2 cellular contexts compared by ENCODE assay signal in the genomic region with DNA sequence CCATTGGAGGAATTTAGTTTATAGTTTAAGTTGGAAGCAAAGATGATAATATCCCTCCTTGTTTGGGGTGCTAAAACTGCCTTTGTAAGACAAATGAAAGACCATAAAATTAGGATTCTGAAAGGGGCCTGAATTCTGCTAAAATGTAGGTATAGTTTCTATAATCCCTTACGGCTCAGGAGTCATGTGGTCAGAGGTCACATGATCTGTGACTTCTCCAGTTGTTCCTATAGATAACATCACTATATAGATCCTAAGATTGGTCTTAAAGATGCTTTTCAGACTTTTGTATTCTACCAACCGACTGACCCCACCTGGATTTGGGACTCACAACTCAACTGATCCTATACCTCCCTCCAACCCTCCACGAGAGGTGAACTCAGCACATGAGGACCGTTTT.
TF ChIP-seq lines count a peak whose summit lies in the region.

No MANE protein-coding gene starts in this region.

TF ChIP-seq in GM23338, 12 proteins besides CTCF, POLR2A, EP300 and RAD21 (continued from another document):
- TF ChIP-seq ZNF331 (CRISPR knock-in tag; IDR thresholded peaks at IDR 0.05; ENCODE audit: low read depth) (no peak), JUNB (IDR thresholded peaks at IDR 0.05; ENCODE audit: unreplicated experiment) (no peak)

TF ChIP-seq in K562, 482 proteins besides CTCF, POLR2A, EP300 and RAD21 (continued from another document):
- TF ChIP-seq, protein P1, sequence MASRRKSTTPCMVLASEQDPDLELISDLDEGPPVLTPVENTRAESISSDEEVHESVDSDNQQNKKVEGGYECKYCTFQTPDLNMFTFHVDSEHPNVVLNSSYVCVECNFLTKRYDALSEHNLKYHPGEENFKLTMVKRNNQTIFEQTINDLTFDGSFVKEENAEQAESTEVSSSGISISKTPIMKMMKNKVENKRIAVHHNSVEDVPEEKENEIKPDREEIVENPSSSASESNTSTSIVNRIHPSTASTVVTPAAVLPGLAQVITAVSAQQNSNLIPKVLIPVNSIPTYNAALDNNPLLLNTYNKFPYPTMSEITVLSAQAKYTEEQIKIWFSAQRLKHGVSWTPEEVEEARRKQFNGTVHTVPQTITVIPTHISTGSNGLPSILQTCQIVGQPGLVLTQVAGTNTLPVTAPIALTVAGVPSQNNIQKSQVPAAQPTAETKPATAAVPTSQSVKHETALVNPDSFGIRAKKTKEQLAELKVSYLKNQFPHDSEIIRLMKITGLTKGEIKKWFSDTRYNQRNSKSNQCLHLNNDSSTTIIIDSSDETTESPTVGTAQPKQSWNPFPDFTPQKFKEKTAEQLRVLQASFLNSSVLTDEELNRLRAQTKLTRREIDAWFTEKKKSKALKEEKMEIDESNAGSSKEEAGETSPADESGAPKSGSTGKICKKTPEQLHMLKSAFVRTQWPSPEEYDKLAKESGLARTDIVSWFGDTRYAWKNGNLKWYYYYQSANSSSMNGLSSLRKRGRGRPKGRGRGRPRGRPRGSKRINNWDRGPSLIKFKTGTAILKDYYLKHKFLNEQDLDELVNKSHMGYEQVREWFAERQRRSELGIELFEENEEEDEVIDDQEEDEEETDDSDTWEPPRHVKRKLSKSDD (conservative IDR thresholded peaks at IDR 0.05; ENCODE audit: low read length): no peak
- TF ChIP-seq CC2D1A (IDR thresholded peaks at IDR 0.05) (peak; percentile 45; the same call in 1 of the 2 replicates), ZZZ3 (IDR thresholded peaks at IDR 0.05) (no peak), ZNF699 (CRISPR knock-in tag; IDR thresholded peaks at IDR 0.05; ENCODE audit: insufficient replicate concordance) (no peak), RBM17 (IDR thresholded peaks at IDR 0.05; ENCODE audit: borderline replicate concordance, low read depth, low read length) (no peak), TRIM24 (IDR thresholded peaks at IDR 0.05) (0 out of 4 replicates have a peak, but pooled peaks of 1 of the 2 experiments have one; percentile 68), HIVEP1 (CRISPR knock-in tag; IDR thresholded peaks at IDR 0.05) (no peak), CBFA2T2 (conservative IDR thresholded peaks at IDR 0.05) (peak; percentile 30), JUND (IDR thresholded peaks at IDR 0.05; ENCODE audit: borderline replicate concordance, low read depth, low read length) (no peak), JUND (tag; IDR thresholded peaks at IDR 0.05; ENCODE audit: borderline replicate concordance, low read depth, low read length) (no peak), ZNF436 (CRISPR knock-in tag; IDR thresholded peaks at IDR 0.05) (no peak), ZNF57 (CRISPR knock-in tag; IDR thresholded peaks at IDR 0.05) (no peak), ETV5 (CRISPR knock-in tag; IDR thresholded peaks at IDR 0.05; ENCODE audit: low read depth) (no peak), RAD51 (IDR thresholded peaks at IDR 0.05; ENCODE audit: borderline replicate concordance, low read depth) (peak; percentile 72), SREBF2 (CRISPR knock-in tag; IDR thresholded peaks at IDR 0.05) (no peak)
- TF ChIP-seq, protein P2, sequence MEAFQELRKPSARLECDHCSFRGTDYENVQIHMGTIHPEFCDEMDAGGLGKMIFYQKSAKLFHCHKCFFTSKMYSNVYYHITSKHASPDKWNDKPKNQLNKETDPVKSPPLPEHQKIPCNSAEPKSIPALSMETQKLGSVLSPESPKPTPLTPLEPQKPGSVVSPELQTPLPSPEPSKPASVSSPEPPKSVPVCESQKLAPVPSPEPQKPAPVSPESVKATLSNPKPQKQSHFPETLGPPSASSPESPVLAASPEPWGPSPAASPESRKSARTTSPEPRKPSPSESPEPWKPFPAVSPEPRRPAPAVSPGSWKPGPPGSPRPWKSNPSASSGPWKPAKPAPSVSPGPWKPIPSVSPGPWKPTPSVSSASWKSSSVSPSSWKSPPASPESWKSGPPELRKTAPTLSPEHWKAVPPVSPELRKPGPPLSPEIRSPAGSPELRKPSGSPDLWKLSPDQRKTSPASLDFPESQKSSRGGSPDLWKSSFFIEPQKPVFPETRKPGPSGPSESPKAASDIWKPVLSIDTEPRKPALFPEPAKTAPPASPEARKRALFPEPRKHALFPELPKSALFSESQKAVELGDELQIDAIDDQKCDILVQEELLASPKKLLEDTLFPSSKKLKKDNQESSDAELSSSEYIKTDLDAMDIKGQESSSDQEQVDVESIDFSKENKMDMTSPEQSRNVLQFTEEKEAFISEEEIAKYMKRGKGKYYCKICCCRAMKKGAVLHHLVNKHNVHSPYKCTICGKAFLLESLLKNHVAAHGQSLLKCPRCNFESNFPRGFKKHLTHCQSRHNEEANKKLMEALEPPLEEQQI (IDR thresholded peaks at IDR 0.05): peak; percentile 26; the same call in 1 of the 2 replicates
TF ChIP-seq in K562: peak in this region for 7.
